In the genomic region with DNA sequence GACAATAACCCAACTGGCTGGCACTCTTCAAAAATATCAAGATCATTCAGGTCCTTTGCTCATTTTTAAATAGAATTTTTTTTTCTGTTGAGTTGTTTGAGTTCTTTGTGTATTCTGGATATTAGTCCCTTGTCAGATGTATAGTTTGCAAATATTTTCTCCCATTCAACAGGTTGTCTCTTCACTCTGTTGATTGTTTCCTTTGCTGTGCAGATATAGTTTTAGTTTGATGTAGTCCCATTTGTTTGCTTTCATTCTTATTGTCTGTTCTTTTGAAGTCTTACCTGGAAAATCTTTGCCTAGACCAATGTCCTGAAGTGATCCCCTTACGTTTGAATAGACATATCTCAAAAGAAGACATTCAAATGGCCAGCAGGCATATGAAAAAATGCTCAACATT, we compare ENCODE assay signal across 22 cellular contexts. TPM values are rescaled to one million over a fixed set of nuclear protein-coding genes. Genes with fewer than 3 reads are reported as not detected.
DNase-seq lines count a peak whose midpoint lies in the region; ATAC-seq, FAIRE-seq and TF ChIP-seq lines count a peak whose summit lies in the region.
"Had no signal": no experiment of that assay in that cellular context is flagged by ENCODE, and none has a peak within 500 bp of the region (broad histone marks: within the 10 kb centered on the region; RNA-seq: fewer than 3 reads in every experiment).

No MANE protein-coding gene starts in this region.

- peaks cover 0 to 9% (median 0%) of the 10 kb centered on the region in 7 donors for H3K9me3 Mint-ChIP-seq in CD4-positive, CD25-positive, alpha-beta regulatory T cell
- H3K9me3 Mint-ChIP-seq in activated T-helper 17 cell treated with anti-CD3 and anti-CD28 coated beads, Interleukin-2, amount 50 U/mL, for 72 hours: no peaks in the 10 kb centered on the region
- H3K9me3 Mint-ChIP-seq: CD8-positive, alpha-beta memory T cell had no signal

- TF ChIP-seq RAD21 in A549 (conservative IDR thresholded peaks at IDR 0.05 in 1 of 2, IDR thresholded peaks at IDR 0.05 in 1 of 2): no peak

- peak; percentile 84 for FAIRE-seq in A549 (lab: Jason Lieb, UNC)
- FAIRE-seq: A204.1 had no signal

- peaks cover 10 to 59% (median 39%) of the 10 kb centered on the region in 4 donors for H3K4me1 Mint-ChIP-seq in CD4-positive, CD25-positive, alpha-beta regulatory T cell
- peaks cover 5% of the 10 kb centered on the region for H3K4me1 Mint-ChIP-seq in activated T-helper 17 cell treated with anti-CD3 and anti-CD28 coated beads, Interleukin-2, amount 50 U/mL, for 72 hours

- H3K4me1 ChIP-seq in A549: no peaks in the 10 kb centered on the region
- H3K4me1 ChIP-seq in CD4-positive, CD25-positive, alpha-beta regulatory T cell (ENCODE audit: control insufficient read depth, insufficient read depth, low read length, poor library complexity, severe bottlenecking): peaks cover 31% of the 10 kb centered on the region

- no peak for TF ChIP-seq EP300 in A549 (IDR thresholded peaks at IDR 0.05)

- no peaks in the 10 kb centered on the region for H3K36me3 Mint-ChIP-seq in CD4-positive, CD25-positive, alpha-beta regulatory T cell
- H3K36me3 Mint-ChIP-seq in activated T-helper 17 cell treated with anti-CD3 and anti-CD28 coated beads, Interleukin-2, amount 50 U/mL, for 72 hours (ENCODE audit: low read depth): no peaks in the 10 kb centered on the region
- H3K36me3 Mint-ChIP-seq: CD4-positive, alpha-beta memory T cell; CD8-positive, alpha-beta memory T cell had no signal

- POLR2A ChIA-PET in A549 (lab: Yijun Ruan, JAX): no interaction called here

- 3% methylated on average over 1 of the region's 1 CpG for WGBS in A549 (ENCODE audit: missing lambda C conversion rate)

- no peaks in the 10 kb centered on the region for H3K36me3 ChIP-seq in CD4-positive, CD25-positive, alpha-beta regulatory T cell (ENCODE audit: control insufficient read depth, insufficient read depth, low read length)
- H3K36me3 ChIP-seq: BLaER1 treated with 17β-estradiol and CSF1 and Interleukin-3, amounts not matched to agents 10 nM and 100 nM had no signal

- H3K9me3 ChIP-seq in A549: no peaks in the 10 kb centered on the region
- H3K9me3 ChIP-seq in CD4-positive, CD25-positive, alpha-beta regulatory T cell (ENCODE audit: control insufficient read depth in 2 of 2, low read length in 2 of 2): no peaks in the 10 kb centered on the region

- TF ChIP-seq POLR2A in A549 (IDR thresholded peaks at IDR 0.05; ENCODE audit: low read length): no peak

- no peak for ATAC-seq in A549
- ATAC-seq in CD4-positive, CD25-positive, alpha-beta regulatory T cell (ENCODE audit: low read depth in 2 of 2): no peak
- ATAC-seq in activated T-helper 17 cell treated with anti-CD3 and anti-CD28 coated beads, Interleukin-2, amount 50 U/mL, for 72 hours (replicated peaks): no peak
- no peak for ATAC-seq in HG03196 (IDR thresholded peaks at IDR 0.05; ENCODE audit: unreplicated experiment)
- no peak for ATAC-seq in GM21381 (IDR thresholded peaks at IDR 0.05; ENCODE audit: unreplicated experiment)

- H3K4me3 Mint-ChIP-seq in CD4-positive, CD25-positive, alpha-beta regulatory T cell: no peak overlapping the region
- H3K4me3 Mint-ChIP-seq in activated T-helper 17 cell treated with anti-CD3 and anti-CD28 coated beads, Interleukin-2, amount 50 U/mL, for 72 hours: no peak overlapping the region
- H3K4me3 Mint-ChIP-seq: B cell; CD4-positive, alpha-beta memory T cell; CD8-positive, alpha-beta memory T cell had no signal

- H3K4me3 ChIP-seq in A549: no peak overlapping the region
- H3K4me3 ChIP-seq in CD4-positive, CD25-positive, alpha-beta regulatory T cell (ENCODE audit: low read depth, low read length): no peak overlapping the region
- H3K4me3 ChIP-seq: BLaER1 treated with 17β-estradiol and CSF1 and Interleukin-3, amounts not matched to agents 10 nM and 100 nM had no signal

- H3K27ac Mint-ChIP-seq in CD4-positive, CD25-positive, alpha-beta regulatory T cell: peak overlapping the region in 2 of 3 donors; percentile 21 to 90
- H3K27ac Mint-ChIP-seq in activated T-helper 17 cell treated with anti-CD3 and anti-CD28 coated beads, Interleukin-2, amount 50 U/mL, for 72 hours: peak overlapping the region; percentile 18
- H3K27ac Mint-ChIP-seq: B cell; CD8-positive, alpha-beta memory T cell had no signal

- DNase-seq in A549 (ENCODE audit: low read depth in 1 of 2, low spot score in 1 of 2): no peak
- DNase-seq in CD4-positive, CD25-positive, alpha-beta regulatory T cell: no peak
- DNase-seq in GM10266 (ENCODE audit: extremely low spot score): no peak
- DNase-seq: 8988T; AML-193; CD4-positive, alpha-beta memory T cell; CD8-positive, alpha-beta memory T cell; COR-L47; DMS 273 treated with DMSO at 0.1 percent for 48 hours; DMS153; DMS53; DMS79; DND-41; EL; GDM1 had no signal

- no peak overlapping the region for H3K4me2 ChIP-seq in A549

- no peaks in the 10 kb centered on the region for H3K27me3 Mint-ChIP-seq in CD4-positive, CD25-positive, alpha-beta regulatory T cell
- H3K27me3 Mint-ChIP-seq in activated T-helper 17 cell treated with anti-CD3 and anti-CD28 coated beads, Interleukin-2, amount 50 U/mL, for 72 hours: no peaks in the 10 kb centered on the region
- H3K27me3 Mint-ChIP-seq: B cell; CD4-positive, alpha-beta memory T cell; CD8-positive, alpha-beta memory T cell had no signal

- TF ChIP-seq CTCF in A549 (IDR thresholded peaks at IDR 0.05) (no peak), GM10266 (IDR thresholded peaks at IDR 0.05; ENCODE audit: control insufficient read depth, insufficient read depth, low read depth, missing control alignments) (no peak)

- H3K27ac ChIP-seq in A549: no peak overlapping the region
- no peak overlapping the region for H3K27ac ChIP-seq in CD4-positive, CD25-positive, alpha-beta regulatory T cell (ENCODE audit: insufficient read depth, low read length, poor library complexity, severe bottlenecking)
- H3K27ac ChIP-seq: BLaER1 treated with 17β-estradiol and CSF1 and Interleukin-3, amounts not matched to agents 10 nM and 100 nM; C4-2B had no signal

- CTCF ChIA-PET in A549 (lab: Yijun Ruan, JAX): no interaction called here

- no peaks in the 10 kb centered on the region for H3K27me3 ChIP-seq in CD4-positive, CD25-positive, alpha-beta regulatory T cell (ENCODE audit: control insufficient read depth, insufficient read depth, low read length)
- H3K27me3 ChIP-seq: BLaER1 treated with 17β-estradiol and CSF1 and Interleukin-3, amounts not matched to agents 10 nM and 100 nM had no signal

TF ChIP-seq in A549, 52 proteins besides CTCF, POLR2A, EP300 and RAD21 (continues in another document):
- TF ChIP-seq POLR2AphosphoS2 (conservative IDR thresholded peaks at IDR 0.05; ENCODE audit: low read length): no peak
- TF ChIP-seq HOXA7 (CRISPR knock-in tag; IDR thresholded peaks at IDR 0.05): no peak
- TF ChIP-seq TP53 (CRISPR knock-in tag; IDR thresholded peaks at IDR 0.05): no peak

RNA-seq across cellular contexts. Expression of gene PTTG1, which starts 22.8 kb away (rescaled TPM):
- polyA plus RNA-seq in A549 (2011; rRNA removed): 180 and 227 TPM in 2 replicates
- polyA plus RNA-seq in A549 (2012; cell fraction: cytosol; rRNA removed): 337 and 460 TPM in 2 replicates
- 109 and 125 TPM in 2 replicates for polyA plus RNA-seq in A549 (2012; cell fraction: nucleus; rRNA removed)
- 195 to 226 TPM (median 222 TPM) in 3 replicates for polyA plus RNA-seq in A549 (2017; fragmentation: RNase III; extraction: RNeasy Plus Mini Kit Qiagen cat#74134 plus additional on column Dnase treatment)
- polyA minus RNA-seq in A549 (2011; rRNA and poly(A)+ RNA removed): 40.3 and 40.9 TPM in 2 replicates
- 44.5 TPM for total RNA-seq in CD4-positive, CD25-positive, alpha-beta regulatory T cell
- 100 to 1,000 TPM in 3 of 4 donors, 10 to 100 TPM in 1; 87.8 to 148 (median 108) TPM for polyA plus RNA-seq in CD4-positive, CD25-positive, alpha-beta regulatory T cell
- 100 to 1,000 TPM; 172 to 221 TPM for total RNA-seq in activated T-helper 17 cell treated with anti-CD3 and anti-CD28 coated beads, Interleukin-2, amount 50 U/mL, for 72 hours

RNA-seq across cellular contexts. Expression of gene SLU7, which starts 25.5 kb away (rescaled TPM):
- polyA plus RNA-seq in A549 (2011; rRNA removed) (49.0 and 67.0 TPM in 2 replicates), A549 (2017; fragmentation: RNase III; extraction: RNeasy Plus Mini Kit Qiagen cat#74134 plus additional on column Dnase treatment) (68.9 to 80.0 TPM (median 75.5 TPM) in 3 replicates)
- 9.8 and 19.1 TPM in 2 replicates for polyA plus RNA-seq in A549 (2012; cell fraction: cytosol; rRNA removed)
- 7.3 and 16.3 TPM in 2 replicates for polyA plus RNA-seq in A549 (2012; cell fraction: nucleus; rRNA removed)
- 9.0 and 9.3 TPM in 2 replicates for polyA minus RNA-seq in A549 (2011; rRNA and poly(A)+ RNA removed)
- 106 TPM for total RNA-seq in CD4-positive, CD25-positive, alpha-beta regulatory T cell
- 100 to 1,000 TPM in 2 of 4 donors, 10 to 100 TPM in 2; 69.8 to 115 (median 93.3) TPM for polyA plus RNA-seq in CD4-positive, CD25-positive, alpha-beta regulatory T cell
- 10 to 100 TPM; 33.2 to 53.7 TPM for total RNA-seq in activated T-helper 17 cell treated with anti-CD3 and anti-CD28 coated beads, Interleukin-2, amount 50 U/mL, for 72 hours

RNA-seq across cellular contexts. Expression of gene FAM200C, which starts 44.6 kb away (rescaled TPM):
- polyA plus RNA-seq in A549 (2011; rRNA removed) (4.3 TPM in 2 replicates), A549 (2017; fragmentation: RNase III; extraction: RNeasy Plus Mini Kit Qiagen cat#74134 plus additional on column Dnase treatment) (2.5 to 2.7 TPM (median 2.6 TPM) in 3 replicates)
- polyA plus RNA-seq in A549 (2012; cell fraction: cytosol; rRNA removed): 0.63 and 0.82 TPM in 2 replicates
- polyA plus RNA-seq in A549 (2012; cell fraction: nucleus; rRNA removed): 0.56 and 0.95 TPM in 2 replicates
- polyA minus RNA-seq in A549 (2011; rRNA and poly(A)+ RNA removed): 1.8 and 2.9 TPM in 2 replicates
- total RNA-seq in CD4-positive, CD25-positive, alpha-beta regulatory T cell: not detected
- under 1 TPM; 0.17 to 0.37 (median 0.35) TPM for polyA plus RNA-seq in CD4-positive, CD25-positive, alpha-beta regulatory T cell
- total RNA-seq in activated T-helper 17 cell treated with anti-CD3 and anti-CD28 coated beads, Interleukin-2, amount 50 U/mL, for 72 hours: 1 to 10 TPM in 1 of 2 donors, under 1 TPM in 1; 0.69 to 3.5 TPM
